ENCODE assay signal across 21 cellular contexts in genomic region chr9:126165755-126166154, GRCh38.
DNase-seq lines count a peak whose midpoint lies in the region; ATAC-seq lines count a peak whose summit lies in the region.
"Had no signal": no experiment of that assay in that cellular context is flagged by ENCODE, and none has a peak within 500 bp of the region (broad histone marks: within the 10 kb centered on the region; RNA-seq: fewer than 3 reads in every experiment).

No MANE protein-coding gene starts in this region.

- H3K4me3 Mint-ChIP-seq in activated CD8-positive, alpha-beta memory T cell treated with anti-CD3 and anti-CD28 coated beads, Interleukin-2, amount 10 ng/mL, durations not matched to agents 7 days and 5 days, result no peak overlapping the region
- H3K4me3 Mint-ChIP-seq: CD4-positive, alpha-beta memory T cell; GM23338 had no signal

- DNase-seq in activated CD8-positive, alpha-beta memory T cell treated with anti-CD3 and anti-CD28 coated beads, Interleukin-2, amount 50 U/mL, for 48 hours, result peak; percentile 40
- no peak for DNase-seq in activated CD8-positive, alpha-beta memory T cell treated with anti-CD3 and anti-CD28 coated beads, Interleukin-2, amount 10 ng/mL, durations not matched to agents 7 days and 5 days
- DNase-seq in left lobe of liver (ENCODE audit: low spot score), result peak; percentile 12
- peak; percentile 37 for DNase-seq in posterior vena cava (ENCODE audit: low spot score)
- DNase-seq in DMS114 treated with DMSO at 0.1 percent for 48 hours (lab: John Stamatoyannopoulos, UW; ENCODE audit: unreplicated experiment), result no peak
- DNase-seq: 8988T; BE2C; CD4-positive, alpha-beta memory T cell; GF-D8; KBM-7; NCI-H1105 treated with DMSO at 0.1 percent for 48 hours; NCI-H1694 treated with DMSO at 0.1 percent for 48 hours; NCI-H510A treated with DMSO at 0.1 percent for 48 hours; NCI-H774; Right ventricle myocardium superior had no signal

- H3K4me1 Mint-ChIP-seq in activated CD8-positive, alpha-beta memory T cell treated with anti-CD3 and anti-CD28 coated beads, Interleukin-2, amount 10 ng/mL, durations not matched to agents 7 days and 5 days, result no peaks in the 10 kb centered on the region
- H3K4me1 Mint-ChIP-seq: CD4-positive, alpha-beta memory T cell had no signal

- H3K36me3 Mint-ChIP-seq in activated CD8-positive, alpha-beta memory T cell treated with anti-CD3 and anti-CD28 coated beads, Interleukin-2, amount 10 ng/mL, durations not matched to agents 7 days and 5 days, result no peaks in the 10 kb centered on the region
- H3K36me3 Mint-ChIP-seq: CD4-positive, alpha-beta memory T cell had no signal

- ATAC-seq in activated CD8-positive, alpha-beta memory T cell treated with anti-CD3 and anti-CD28 coated beads, Interleukin-2, amount 10 ng/mL, durations not matched to agents 7 days and 5 days, result no peak
- ATAC-seq in left lobe of liver (no peak), HG03097 (IDR thresholded peaks at IDR 0.05; ENCODE audit: low FRiP score, unreplicated experiment) (no peak), GM19455 (IDR thresholded peaks at IDR 0.05; ENCODE audit: unreplicated experiment) (no peak), GM21515 (IDR thresholded peaks at IDR 0.05; ENCODE audit: unreplicated experiment) (no peak)
- ATAC-seq: GM23338, HCT116, HepG2 had no signal

- no peak overlapping the region for H3K27ac Mint-ChIP-seq in activated CD8-positive, alpha-beta memory T cell treated with anti-CD3 and anti-CD28 coated beads, Interleukin-2, amount 10 ng/mL, durations not matched to agents 7 days and 5 days
- H3K27ac Mint-ChIP-seq: CD4-positive, alpha-beta memory T cell; GM23338 had no signal

- H3K9me3 Mint-ChIP-seq in activated CD8-positive, alpha-beta memory T cell treated with anti-CD3 and anti-CD28 coated beads, Interleukin-2, amount 10 ng/mL, durations not matched to agents 7 days and 5 days (ENCODE audit: low read depth), result no peaks in the 10 kb centered on the region
- H3K9me3 Mint-ChIP-seq: CD4-positive, alpha-beta memory T cell; GM23338 had no signal

- peaks cover 25% of the 10 kb centered on the region for H3K27me3 Mint-ChIP-seq in activated CD8-positive, alpha-beta memory T cell treated with anti-CD3 and anti-CD28 coated beads, Interleukin-2, amount 10 ng/mL, durations not matched to agents 7 days and 5 days

- intact Hi-C loops in posterior vena cava (cut with DNase I), result no loop called here

- CTCF ChIA-PET in activated CD8-positive, alpha-beta memory T cell treated with anti-CD3 and anti-CD28 coated beads, Interleukin-2, amount 10 ng/mL, durations not matched to agents 7 days and 5 days (lab: Charles Lee), result no interaction called here

Comparison
In these comparisons a context has a peak if more than half of its experiments do, and no peak if none do; other contexts are left out.
1. DNase-seq: peak in activated CD8-positive, alpha-beta memory T cell treated with anti-CD3 and anti-CD28 coated beads, Interleukin-2, amount 50 U/mL, for 48 hours (single experiment), left lobe of liver (single experiment) and posterior vena cava (single experiment); none in activated CD8-positive, alpha-beta memory T cell treated with anti-CD3 and anti-CD28 coated beads, Interleukin-2, amount 10 ng/mL, durations not matched to agents 7 days and 5 days (single experiment) and DMS114 treated with DMSO at 0.1 percent for 48 hours (single experiment).